1 cellular context compared by ENCODE assay signal in the genomic region with DNA sequence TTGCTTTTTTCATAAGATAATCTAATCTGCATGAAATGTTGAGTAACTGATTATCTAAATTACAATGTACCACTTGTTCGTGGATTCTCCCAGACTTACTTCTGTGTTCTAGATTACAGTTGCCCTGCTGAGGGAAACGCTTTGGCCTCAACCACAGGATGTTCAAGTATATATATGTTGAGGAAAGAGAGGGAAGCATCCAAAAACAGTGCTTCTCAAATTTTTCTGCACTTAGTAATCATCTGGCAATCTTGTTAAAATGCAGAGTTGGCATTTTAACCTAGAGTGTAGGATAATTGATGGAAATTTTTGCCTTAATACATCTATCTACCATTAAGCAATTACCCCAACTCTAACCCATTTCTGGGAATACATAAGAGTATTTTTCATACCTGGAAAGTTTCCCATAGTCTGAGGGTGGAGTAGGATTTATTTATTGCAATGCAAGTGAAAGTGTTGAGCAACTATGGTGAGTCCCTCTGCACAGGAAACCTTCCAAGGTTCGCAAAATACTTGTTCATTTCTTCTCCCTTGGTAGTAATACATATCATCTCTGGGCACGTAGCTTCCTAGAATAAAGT.
TF ChIP-seq lines count a peak whose summit lies in the region.

No MANE protein-coding gene starts in this region.

TF ChIP-seq in K562, 482 proteins besides CTCF, POLR2A, EP300 and RAD21 (continued from another document):
- TF ChIP-seq CBFA2T3 (IDR thresholded peaks at IDR 0.05), result peak; percentile 31; the same call in 1 of the 2 replicates
- TF ChIP-seq ZBTB8A (IDR thresholded peaks at IDR 0.05; ENCODE audit: partially characterized antibody), result no peak
- TF ChIP-seq SIN3B (IDR thresholded peaks at IDR 0.05; ENCODE audit: low read depth), result no peak
- TF ChIP-seq, protein P1, sequence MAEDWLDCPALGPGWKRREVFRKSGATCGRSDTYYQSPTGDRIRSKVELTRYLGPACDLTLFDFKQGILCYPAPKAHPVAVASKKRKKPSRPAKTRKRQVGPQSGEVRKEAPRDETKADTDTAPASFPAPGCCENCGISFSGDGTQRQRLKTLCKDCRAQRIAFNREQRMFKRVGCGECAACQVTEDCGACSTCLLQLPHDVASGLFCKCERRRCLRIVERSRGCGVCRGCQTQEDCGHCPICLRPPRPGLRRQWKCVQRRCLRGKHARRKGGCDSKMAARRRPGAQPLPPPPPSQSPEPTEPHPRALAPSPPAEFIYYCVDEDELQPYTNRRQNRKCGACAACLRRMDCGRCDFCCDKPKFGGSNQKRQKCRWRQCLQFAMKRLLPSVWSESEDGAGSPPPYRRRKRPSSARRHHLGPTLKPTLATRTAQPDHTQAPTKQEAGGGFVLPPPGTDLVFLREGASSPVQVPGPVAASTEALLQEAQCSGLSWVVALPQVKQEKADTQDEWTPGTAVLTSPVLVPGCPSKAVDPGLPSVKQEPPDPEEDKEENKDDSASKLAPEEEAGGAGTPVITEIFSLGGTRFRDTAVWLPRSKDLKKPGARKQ (CRISPR knock-in tag; IDR thresholded peaks at IDR 0.05), result no peak
- TF ChIP-seq HNRNPLL (IDR thresholded peaks at IDR 0.05; ENCODE audit: low read depth, low read length, poor library complexity, severe bottlenecking), result no peak
- no peak for TF ChIP-seq ATF7 (IDR thresholded peaks at IDR 0.05)
- no peak for TF ChIP-seq ERF (CRISPR knock-in tag; IDR thresholded peaks at IDR 0.05)
- TF ChIP-seq OTX1 (CRISPR knock-in tag; IDR thresholded peaks at IDR 0.05), result no peak
- no peak for TF ChIP-seq PHB (CRISPR knock-in tag; IDR thresholded peaks at IDR 0.05)
- TF ChIP-seq EWSR1 (IDR thresholded peaks at IDR 0.05; ENCODE audit: borderline replicate concordance, low read depth, partially characterized antibody), result no peak
- TF ChIP-seq, protein P2, sequence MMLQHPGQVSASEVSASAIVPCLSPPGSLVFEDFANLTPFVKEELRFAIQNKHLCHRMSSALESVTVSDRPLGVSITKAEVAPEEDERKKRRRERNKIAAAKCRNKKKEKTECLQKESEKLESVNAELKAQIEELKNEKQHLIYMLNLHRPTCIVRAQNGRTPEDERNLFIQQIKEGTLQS (IDR thresholded peaks at IDR 0.05), result no peak
- TF ChIP-seq, protein P2 (CRISPR knock-in tag; conservative IDR thresholded peaks at IDR 0.05), result no peak
- no peak for TF ChIP-seq NCOA6 (IDR thresholded peaks at IDR 0.05)
- peak; percentile 64; the same call in 1 of the 2 replicates for TF ChIP-seq MAFF (IDR thresholded peaks at IDR 0.05; ENCODE audit: low read length)
- no peak for TF ChIP-seq ZNF444 (CRISPR knock-in tag; IDR thresholded peaks at IDR 0.05)
- TF ChIP-seq KLF10 (CRISPR knock-in tag; IDR thresholded peaks at IDR 0.05), result no peak
- TF ChIP-seq XRCC3 (IDR thresholded peaks at IDR 0.05), result no peak
- TF ChIP-seq, protein P3, sequence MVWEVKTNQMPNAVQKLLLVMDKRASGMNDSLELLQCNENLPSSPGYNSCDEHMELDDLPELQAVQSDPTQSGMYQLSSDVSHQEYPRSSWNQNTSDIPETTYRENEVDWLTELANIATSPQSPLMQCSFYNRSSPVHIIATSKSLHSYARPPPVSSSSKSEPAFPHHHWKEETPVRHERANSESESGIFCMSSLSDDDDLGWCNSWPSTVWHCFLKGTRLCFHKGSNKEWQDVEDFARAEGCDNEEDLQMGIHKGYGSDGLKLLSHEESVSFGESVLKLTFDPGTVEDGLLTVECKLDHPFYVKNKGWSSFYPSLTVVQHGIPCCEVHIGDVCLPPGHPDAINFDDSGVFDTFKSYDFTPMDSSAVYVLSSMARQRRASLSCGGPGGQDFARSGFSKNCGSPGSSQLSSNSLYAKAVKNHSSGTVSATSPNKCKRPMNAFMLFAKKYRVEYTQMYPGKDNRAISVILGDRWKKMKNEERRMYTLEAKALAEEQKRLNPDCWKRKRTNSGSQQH (CRISPR knock-in tag; IDR thresholded peaks at IDR 0.05), result no peak
- TF ChIP-seq THRAP3 (IDR thresholded peaks at IDR 0.05; ENCODE audit: borderline replicate concordance), result no peak
- no peak for TF ChIP-seq ILF3 (IDR thresholded peaks at IDR 0.05; ENCODE audit: borderline replicate concordance)
- TF ChIP-seq MAFK (IDR thresholded peaks at IDR 0.05; ENCODE audit: low read length), result peak; percentile 63; the same call in 1 of the 2 replicates
- TF ChIP-seq HDAC3 (IDR thresholded peaks at IDR 0.05; ENCODE audit: borderline replicate concordance, partially characterized antibody), result no peak
- peak; percentile 77 for TF ChIP-seq C11orf30 (IDR thresholded peaks at IDR 0.05; ENCODE audit: low read depth)
- TF ChIP-seq, protein P4, sequence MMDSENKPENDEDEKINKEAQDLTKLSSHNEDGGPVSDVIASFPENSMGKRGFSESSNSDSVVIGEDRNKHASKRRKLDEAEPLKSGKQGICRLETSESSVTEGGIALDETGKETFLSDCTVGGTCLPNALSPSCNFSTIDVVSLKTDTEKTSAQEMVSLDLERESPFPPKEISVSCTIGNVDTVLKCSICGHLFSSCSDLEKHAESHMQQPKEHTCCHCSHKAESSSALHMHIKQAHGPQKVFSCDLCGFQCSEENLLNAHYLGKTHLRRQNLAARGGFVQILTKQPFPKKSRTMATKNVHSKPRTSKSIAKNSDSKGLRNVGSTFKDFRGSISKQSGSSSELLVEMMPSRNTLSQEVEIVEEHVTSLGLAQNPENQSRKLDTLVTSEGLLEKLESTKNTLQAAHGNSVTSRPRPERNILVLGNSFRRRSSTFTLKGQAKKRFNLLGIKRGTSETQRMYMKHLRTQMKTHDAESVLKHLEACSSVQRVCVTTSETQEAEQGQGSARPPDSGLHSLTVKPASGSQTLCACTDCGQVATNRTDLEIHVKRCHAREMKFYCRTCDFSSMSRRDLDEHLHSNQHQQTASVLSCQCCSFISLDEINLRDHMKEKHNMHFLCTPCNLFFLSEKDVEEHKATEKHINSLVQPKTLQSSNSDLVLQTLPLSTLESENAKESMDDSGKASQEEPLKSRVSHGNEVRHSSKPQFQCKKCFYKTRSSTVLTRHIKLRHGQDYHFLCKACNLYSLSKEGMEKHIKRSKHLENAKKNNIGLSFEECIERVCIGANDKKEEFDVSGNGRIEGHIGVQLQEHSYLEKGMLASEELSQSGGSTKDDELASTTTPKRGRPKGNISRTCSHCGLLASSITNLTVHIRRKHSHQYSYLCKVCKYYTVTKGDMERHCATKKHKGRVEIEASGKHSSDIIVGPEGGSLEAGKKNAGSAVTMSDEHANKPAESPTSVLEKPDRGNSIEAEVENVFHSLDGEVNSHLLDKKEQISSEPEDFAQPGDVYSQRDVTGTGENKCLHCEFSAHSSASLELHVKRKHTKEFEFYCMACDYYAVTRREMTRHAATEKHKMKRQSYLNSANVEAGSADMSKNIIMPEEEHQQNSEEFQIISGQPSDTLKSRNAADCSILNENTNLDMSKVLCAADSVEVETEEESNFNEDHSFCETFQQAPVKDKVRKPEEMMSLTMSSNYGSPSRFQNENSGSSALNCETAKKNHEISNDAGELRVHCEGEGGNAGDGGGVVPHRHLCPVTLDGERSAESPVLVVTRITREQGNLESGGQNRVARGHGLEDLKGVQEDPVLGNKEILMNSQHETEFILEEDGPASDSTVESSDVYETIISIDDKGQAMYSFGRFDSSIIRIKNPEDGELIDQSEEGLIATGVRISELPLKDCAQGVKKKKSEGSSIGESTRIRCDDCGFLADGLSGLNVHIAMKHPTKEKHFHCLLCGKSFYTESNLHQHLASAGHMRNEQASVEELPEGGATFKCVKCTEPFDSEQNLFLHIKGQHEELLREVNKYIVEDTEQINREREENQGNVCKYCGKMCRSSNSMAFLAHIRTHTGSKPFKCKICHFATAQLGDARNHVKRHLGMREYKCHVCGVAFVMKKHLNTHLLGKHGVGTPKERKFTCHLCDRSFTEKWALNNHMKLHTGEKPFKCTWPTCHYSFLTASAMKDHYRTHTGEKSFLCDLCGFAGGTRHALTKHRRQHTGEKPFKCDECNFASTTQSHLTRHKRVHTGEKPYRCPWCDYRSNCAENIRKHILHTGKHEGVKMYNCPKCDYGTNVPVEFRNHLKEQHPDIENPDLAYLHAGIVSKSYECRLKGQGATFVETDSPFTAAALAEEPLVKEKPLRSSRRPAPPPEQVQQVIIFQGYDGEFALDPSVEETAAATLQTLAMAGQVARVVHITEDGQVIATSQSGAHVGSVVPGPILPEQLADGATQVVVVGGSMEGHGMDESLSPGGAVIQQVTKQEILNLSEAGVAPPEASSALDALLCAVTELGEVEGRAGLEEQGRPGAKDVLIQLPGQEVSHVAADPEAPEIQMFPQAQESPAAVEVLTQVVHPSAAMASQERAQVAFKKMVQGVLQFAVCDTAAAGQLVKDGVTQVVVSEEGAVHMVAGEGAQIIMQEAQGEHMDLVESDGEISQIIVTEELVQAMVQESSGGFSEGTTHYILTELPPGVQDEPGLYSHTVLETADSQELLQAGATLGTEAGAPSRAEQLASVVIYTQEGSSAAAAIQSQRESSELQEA (IDR thresholded peaks at IDR 0.05; ENCODE audit: low read depth), result no peak
- TF ChIP-seq ZNF316 (IDR thresholded peaks at IDR 0.05), result peak; percentile 88
- TF ChIP-seq TBP (optimal IDR thresholded peaks at IDR 0.05; ENCODE audit: low read depth, low read length), result no peak
- no peak for TF ChIP-seq ZNF507 (tag; conservative IDR thresholded peaks at IDR 0.05)
- TF ChIP-seq HDAC6 (IDR thresholded peaks at IDR 0.05; ENCODE audit: low read depth, low read length), result no peak
- no peak for TF ChIP-seq NR3C1 (CRISPR knock-in tag; IDR thresholded peaks at IDR 0.05)
- no peak for TF ChIP-seq LCOR (CRISPR knock-in tag; IDR thresholded peaks at IDR 0.05)
- TF ChIP-seq ZBTB7A (IDR thresholded peaks at IDR 0.05; ENCODE audit: borderline replicate concordance, control insufficient read depth, low read depth, low read length), result no peak
- TF ChIP-seq RBM14 (IDR thresholded peaks at IDR 0.05; ENCODE audit: borderline replicate concordance, insufficient read depth, low read depth, low read length), result no peak
- TF ChIP-seq MAFG (tag; conservative IDR thresholded peaks at IDR 0.05), result peak; percentile 63
